Comparison of ENCODE assay signal across 14 cellular contexts in the genomic region with DNA sequence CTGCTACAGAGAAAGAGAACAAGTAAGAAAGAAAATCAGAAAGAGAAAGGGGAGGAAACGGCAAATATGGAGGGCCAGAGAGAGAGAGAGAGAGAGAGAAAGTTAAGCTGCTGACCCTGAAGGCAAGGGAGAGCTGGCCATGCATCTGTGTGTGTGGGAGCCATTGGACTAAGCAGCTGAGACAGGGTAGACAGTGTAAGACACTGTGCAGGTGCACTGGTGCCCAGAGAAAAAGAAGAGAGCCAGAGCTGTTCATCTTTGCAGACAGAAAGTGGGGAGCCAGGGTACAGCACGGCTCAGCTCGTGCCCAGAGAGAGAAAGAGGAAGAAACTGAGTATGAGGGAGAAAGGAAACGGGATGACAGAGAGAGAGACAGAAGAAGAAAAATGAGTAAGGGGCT. TPM values are rescaled to one million over a fixed set of nuclear protein-coding genes. Genes with fewer than 3 reads are reported as not detected.
DNase-seq lines count a peak whose midpoint lies in the region; ATAC-seq, FAIRE-seq and TF ChIP-seq lines count a peak whose summit lies in the region.
"Had no signal": no experiment of that assay in that cellular context is flagged by ENCODE, and none has a peak within 500 bp of the region (broad histone marks: within the 10 kb centered on the region; RNA-seq: fewer than 3 reads in every experiment).

No MANE protein-coding gene starts in this region.

- H2BK15ac ChIP-seq in H1 (ENCODE audit: low read length), result no peak overlapping the region
- H2BK15ac ChIP-seq in mesendoderm (replicated peaks; ENCODE audit: low read depth), result no peak overlapping the region

- no peak overlapping the region for H4K91ac ChIP-seq in H1 (replicated peaks; ENCODE audit: insufficient read length, low read length)

- no peak overlapping the region for H3K56ac ChIP-seq in H1 (replicated peaks; ENCODE audit: insufficient read length, low read depth, low read length)
- no peak overlapping the region for H3K56ac ChIP-seq in mesendoderm (ENCODE audit: low read length)

- no peak for ATAC-seq in stimulated activated effector memory CD8-positive, alpha-beta T cell treated with anti-CD3 and anti-CD28 coated beads, Interleukin-12 subunit alpha, Interleukin-12 subunit beta, amount 100 ng/mL, for 72 hours
- ATAC-seq: PC-3 had no signal

- H3K9me3 ChIP-seq in HEK293 (ENCODE audit: control insufficient read depth, insufficient read depth, low read depth, low read length) (no peaks in the 10 kb centered on the region), OCI-LY7 (ENCODE audit: low read length) (no peaks in the 10 kb centered on the region), H1 (ENCODE audit: insufficient read depth in 2 of 2, low read depth in 1 of 2, low read length in 1 of 2) (no peaks in the 10 kb centered on the region)
- H3K9me3 ChIP-seq: testis had no signal

- no peak for FAIRE-seq in H1 (lab: Jason Lieb, UNC)
- FAIRE-seq: bronchial epithelial cell had no signal

- H3K9me2 ChIP-seq in OCI-LY7 (ENCODE audit: insufficient read depth, low read length), result no peaks in the 10 kb centered on the region

- no peak overlapping the region for H2BK20ac ChIP-seq in H1 (ENCODE audit: low read length)

- no peak for DNase-seq in OCI-LY7 (ENCODE audit: low spot score)
- no peak for DNase-seq in H1 (ENCODE audit: low read depth in 1 of 2, low spot score in 2 of 2)
- DNase-seq in stimulated activated effector memory CD8-positive, alpha-beta T cell treated with anti-CD3 and anti-CD28 coated beads, Interleukin-12 subunit alpha, Interleukin-12 subunit beta, amount 100 ng/mL, for 72 hours (ENCODE audit: low spot score in 2 of 2), result no peak
- DNase-seq in OCI-M2 (lab: John Stamatoyannopoulos, UW; ENCODE audit: unreplicated experiment), result no peak
- no peak for DNase-seq in mesendoderm
- no peak for DNase-seq in GOT3 (lab: John Stamatoyannopoulos, UW)
- DNase-seq: activated CD4-positive, alpha-beta T cell treated with anti-CD3 and anti-CD28 coated beads, Interleukin-2, amount 50 U/mL, for 48 hours; activated effector memory CD4-positive, alpha-beta T cell treated with anti-CD3 and anti-CD28 coated beads, Interleukin-2, amount 50 U/mL, for 16 hours; COR-L47; head of caudate nucleus; PC-3; testis had no signal

- H2AK5ac ChIP-seq in H1 (ENCODE audit: low read depth, low read length), result no peak overlapping the region
- no peak overlapping the region for H2AK5ac ChIP-seq in mesendoderm (ENCODE audit: low read length)

- WGBS in H1 (ENCODE audit: extremely low coverage in 1 of 2, insufficient coverage in 1 of 2, insufficient read length in 1 of 2, insufficient replicate concordance in 2 of 2, low coverage in 1 of 2, low lambda C conversion rate in 2 of 2, missing lambda C conversion rate in 1 of 2), 2 experiments, result 81% methylated on average over 4 of the region's 4 CpGs; no CpG with 5 or more reads in 1 of the 2 experiments
- WGBS in mesendoderm (ENCODE audit: extremely low coverage, insufficient coverage, low lambda C conversion rate), result no CpG with 5 or more reads among the region's 4 CpGs

- H4K8ac ChIP-seq in H1 (ENCODE audit: extremely low read depth, insufficient read depth, low read length) (no peak overlapping the region), mesendoderm (ENCODE audit: low read depth, low read length) (no peak overlapping the region)

- H3K79me2 ChIP-seq in OCI-LY7 (ENCODE audit: insufficient read depth, low read depth, low read length) (no peaks in the 10 kb centered on the region), H1 (ENCODE audit: control insufficient read depth in 1 of 2, insufficient read depth in 2 of 2, low read length in 2 of 2) (no peaks in the 10 kb centered on the region), mesendoderm (ENCODE audit: control insufficient read depth, insufficient read depth, low read length) (no peaks in the 10 kb centered on the region)

- no peak for TF ChIP-seq EP300 in H1 (IDR thresholded peaks at IDR 0.05; ENCODE audit: borderline replicate concordance in 1 of 2, low read depth in 2 of 2, low read length in 2 of 2)

- TF ChIP-seq POLR2A in H1 (IDR thresholded peaks at IDR 0.05; ENCODE audit: control extremely low read depth in 1 of 2, low read depth in 2 of 2, low read length in 2 of 2), result no peak

- H4K5ac ChIP-seq in H1 (ENCODE audit: insufficient read length, low read depth, low read length), result no peak overlapping the region
- no peak overlapping the region for H4K5ac ChIP-seq in mesendoderm (ENCODE audit: low read length)

- H3K23me2 ChIP-seq in H1 (ENCODE audit: low read depth, low read length), result no peaks in the 10 kb centered on the region

- H3K36me3 Mint-ChIP-seq in stimulated activated effector memory CD8-positive, alpha-beta T cell treated with anti-CD3 and anti-CD28 coated beads, Interleukin-12 subunit alpha, Interleukin-12 subunit beta, amount 100 ng/mL, for 72 hours, result no peaks in the 10 kb centered on the region

- H4K20me1 ChIP-seq in OCI-LY7 (ENCODE audit: insufficient read depth, low read length) (no peaks in the 10 kb centered on the region), H1 (replicated peaks in 1 of 2; ENCODE audit: control insufficient read depth in 1 of 2, insufficient read depth in 2 of 2, low read length in 2 of 2) (no peaks in the 10 kb centered on the region)

- peak overlapping the region; percentile 19; the same call in 1 of the 2 replicates for H3K18ac ChIP-seq in H1 (ENCODE audit: extremely low read depth, low read length)
- H3K18ac ChIP-seq in mesendoderm (ENCODE audit: low read length), result no peak overlapping the region

- H3K9me3 Mint-ChIP-seq in stimulated activated effector memory CD8-positive, alpha-beta T cell treated with anti-CD3 and anti-CD28 coated beads, Interleukin-12 subunit alpha, Interleukin-12 subunit beta, amount 100 ng/mL, for 72 hours, result no peaks in the 10 kb centered on the region

- TF ChIP-seq CTCF in HEK293 (tag by site-specific recombination; IDR thresholded peaks at IDR 0.05) (no peak), OCI-LY7 (conservative IDR thresholded peaks at IDR 0.05; ENCODE audit: low read length) (no peak), H1 (IDR thresholded peaks at IDR 0.05; ENCODE audit: control extremely low read depth in 1 of 3, insufficient read depth in 1 of 3, low read depth in 1 of 3, low read length in 3 of 3) (no peak)

- TF ChIP-seq RAD21 in H1 (IDR thresholded peaks at IDR 0.05 in 1 of 2, conservative IDR thresholded peaks at IDR 0.05 in 1 of 2; ENCODE audit: low read depth in 2 of 2, low read length in 2 of 2), result no peak

- BruUV-seq in OCI-LY7 (replicated peaks; lab: Mats Ljungman, UMichigan), result no TSS peak

- H3K4me1 ChIP-seq in HEK293 (ENCODE audit: control insufficient read depth, insufficient read depth, low read length) (peaks cover 14% of the 10 kb centered on the region), OCI-LY7 (ENCODE audit: insufficient read depth, low read length, poor library complexity, severe bottlenecking) (peaks cover 43% of the 10 kb centered on the region), H1 (replicated peaks in 1 of 4; ENCODE audit: control insufficient read depth in 3 of 4, insufficient read depth in 4 of 4, low read length in 3 of 4) (no peaks in the 10 kb centered on the region; a peak in 2 of 7 replicates), mesendoderm (ENCODE audit: control insufficient read depth, low read depth, low read length) (no peaks in the 10 kb centered on the region)
- H3K4me1 ChIP-seq: testis had no signal

- no peak overlapping the region for H3K27ac Mint-ChIP-seq in stimulated activated effector memory CD8-positive, alpha-beta T cell treated with anti-CD3 and anti-CD28 coated beads, Interleukin-12 subunit alpha, Interleukin-12 subunit beta, amount 100 ng/mL, for 72 hours

- H3K36me3 ChIP-seq in HEK293 (ENCODE audit: control insufficient read depth in 2 of 2, insufficient read depth in 1 of 2, low read length in 2 of 2) (peaks cover 0 to 9% of the 10 kb centered on the region in 2 experiments; a peak in 1 of 3 replicates), OCI-LY7 (ENCODE audit: insufficient read depth, low read length) (no peaks in the 10 kb centered on the region), H1 (ENCODE audit: control insufficient read depth in 2 of 4, insufficient read depth in 4 of 4, low read length in 3 of 4) (no peaks in the 10 kb centered on the region), mesendoderm (ENCODE audit: control insufficient read depth, insufficient read depth, low read length) (no peaks in the 10 kb centered on the region)

- intact Hi-C loops in OCI-LY7 (cut with micrococcal nuclease; ENCODE audit: unreplicated experiment), result no loop called here

- no peak overlapping the region for H3K23ac ChIP-seq in H1 (ENCODE audit: insufficient read length)
- no peak overlapping the region for H3K23ac ChIP-seq in mesendoderm (ENCODE audit: low read length)

- H3K79me1 ChIP-seq in H1 (ENCODE audit: low read depth, low read length) (no peaks in the 10 kb centered on the region), mesendoderm (ENCODE audit: low read length) (no peaks in the 10 kb centered on the region)

- POLR2A ChIA-PET in HEK293 (lab: Yijun Ruan, JAX), result interaction anchor here (0.5 to 0.6 kb wide), 3 partner anchors 63 to 181 kb away, joined by 3 to 6 read pairs (median 4); no protein-coding TSS in a partner anchor
- POLR2A ChIA-PET in OCI-LY7 (lab: Charles Lee), result interaction anchor here (0.6 kb wide), 1 partner anchor 82 kb away, joined by 3 read pairs; no protein-coding TSS in a partner anchor
- POLR2A ChIA-PET in H1 (lab: Charles Lee; ENCODE audit: partially characterized antibody), result interaction anchor here (1.1 kb wide), 2 partner anchors 40 to 164 kb away, joined by 3 read pairs; no protein-coding TSS in a partner anchor

- no peaks in the 10 kb centered on the region; a peak in 2 of 7 replicates for H3K27me3 ChIP-seq in H1 (replicated peaks in 1 of 4; ENCODE audit: control insufficient read depth in 3 of 4, extremely low read depth in 1 of 4, insufficient read depth in 3 of 4, low read length in 3 of 4)
- H3K27me3 ChIP-seq in mesendoderm (ENCODE audit: insufficient read depth, low read length, poor library complexity), result no peaks in the 10 kb centered on the region
- H3K27me3 ChIP-seq: testis had no signal

- CTCF ChIA-PET in HEK293 (lab: Yijun Ruan, JAX) (interaction anchor here (0.5 to 1.2 kb wide), 3 partner anchors 19 to 97 kb away, joined by 3 to 4 read pairs (median 3); no protein-coding TSS in a partner anchor), OCI-LY7 (lab: Charles Lee; ENCODE audit: unreplicated experiment) (interaction anchor here (0.6 kb wide), 1 partner anchor 258 kb away, joined by 3 read pairs; no protein-coding TSS in a partner anchor), H1 (lab: Charles Lee; ENCODE audit: partially characterized antibody) (interaction anchor here (0.6 to 2.5 kb wide), 7 partner anchors 9 to 108 kb away, joined by 3 to 8 read pairs (median 4); no protein-coding TSS in a partner anchor)

- H3K27ac ChIP-seq in HEK293 (ENCODE audit: extremely low read depth, low read depth, low read length), result no peak overlapping the region
- H3K27ac ChIP-seq in OCI-LY7 (ENCODE audit: low read depth, low read length, poor library complexity, severe bottlenecking), result no peak overlapping the region
- H3K27ac ChIP-seq in H1 (ENCODE audit: low read depth, low read length), result no peak overlapping the region
- no peak overlapping the region for H3K27ac ChIP-seq in mesendoderm (ENCODE audit: low read depth, low read length)
- H3K27ac ChIP-seq: testis had no signal

- H3K4me3 Mint-ChIP-seq in stimulated activated effector memory CD8-positive, alpha-beta T cell treated with anti-CD3 and anti-CD28 coated beads, Interleukin-12 subunit alpha, Interleukin-12 subunit beta, amount 100 ng/mL, for 72 hours, result peak overlapping the region; percentile 19

- H3K14ac ChIP-seq in H1 (ENCODE audit: insufficient read length), result no peak overlapping the region

- H3K4ac ChIP-seq in H1 (replicated peaks; ENCODE audit: insufficient read length, low read depth, low read length), result no peak overlapping the region
- H3K4ac ChIP-seq in mesendoderm (ENCODE audit: low read depth, low read length), result no peak overlapping the region

- H3K9ac ChIP-seq in H1 (replicated peaks in 1 of 4; ENCODE audit: extremely low read depth in 1 of 4, low read depth in 3 of 4, low read length in 3 of 4) (no peak overlapping the region), mesendoderm (ENCODE audit: low read length) (no peak overlapping the region)

- H3K4me3 ChIP-seq in HEK293 (ENCODE audit: low read depth, low read length) (no peak overlapping the region), OCI-LY7 (ENCODE audit: low read depth, low read length, poor library complexity, severe bottlenecking) (no peak overlapping the region), H1 (ENCODE audit: extremely low read depth in 1 of 4, insufficient read depth in 2 of 4, low read depth in 3 of 4, low read length in 4 of 4) (no peak overlapping the region), mesendoderm (ENCODE audit: low read length) (no peak overlapping the region)
- H3K4me3 ChIP-seq: testis had no signal

- H2AFZ ChIP-seq in OCI-LY7 (ENCODE audit: low read length) (peak overlapping the region; percentile 14; the same call in 1 of the 2 replicates), H1 (ENCODE audit: low read length) (peak overlapping the region; percentile 76; the same call in 1 of the 2 replicates)

- no peak overlapping the region for H2BK5ac ChIP-seq in H1 (ENCODE audit: low read depth, low read length)
- no peak overlapping the region for H2BK5ac ChIP-seq in mesendoderm (ENCODE audit: low read length)

- H3K4me1 Mint-ChIP-seq in stimulated activated effector memory CD8-positive, alpha-beta T cell treated with anti-CD3 and anti-CD28 coated beads, Interleukin-12 subunit alpha, Interleukin-12 subunit beta, amount 100 ng/mL, for 72 hours, result peaks cover 37% of the 10 kb centered on the region

- H2BK12ac ChIP-seq in H1 (ENCODE audit: low read depth, low read length), result peak overlapping the region; percentile 50; the same call in 1 of the 2 replicates

- H3K4me2 ChIP-seq in OCI-LY7 (ENCODE audit: low read length) (peak overlapping the region; percentile 49), H1 (ENCODE audit: insufficient read depth in 1 of 2, low read depth in 2 of 2, low read length in 2 of 2) (no peak overlapping the region), mesendoderm (ENCODE audit: low read length) (no peak overlapping the region)

- H2BK120ac ChIP-seq in H1 (replicated peaks; ENCODE audit: low read depth, low read length) (no peak overlapping the region), mesendoderm (ENCODE audit: low read depth, low read length) (no peak overlapping the region)

RNA-seq across cellular contexts. Expression of gene ZNF318, which starts 24.1 kb away (rescaled TPM):
- 12.8 and 15.7 TPM in 2 replicates for total RNA-seq in OCI-LY7 (2014; rRNA removed; shearing (Covaris generic))
- total RNA-seq in OCI-LY7 (2022), result 24.4 and 24.9 TPM in 2 replicates
- 22.1 and 22.3 TPM in 2 replicates for total RNA-seq in H1 (2021; fragmentation: NEBNext Ultra II Directional; extraction: Animal tissue kit (Norgen Biotek cat#: 25700))
- 10.2 and 11.1 TPM in 2 replicates for polyA plus RNA-seq in H1 (2011; rRNA removed)
- 10.2 TPM for polyA plus RNA-seq in H1 (2011; cell fraction: cytosol; rRNA removed)
- polyA plus RNA-seq in H1 (2011; cell fraction: nucleus; rRNA removed), result 27.1 TPM
- 8.5 to 12.2 TPM (median 10.9 TPM) in 4 replicates for polyA plus RNA-seq in H1 (2012, experiment 1 of 2)
- polyA plus RNA-seq in H1 (2012, experiment 2 of 2), result 1.4 TPM
- 13.6 TPM for polyA plus RNA-seq in H1 (2013, experiment 1 of 2)
- 12.2 TPM for polyA plus RNA-seq in H1 (2013, experiment 2 of 2)
- polyA minus RNA-seq in H1 (2011; rRNA and poly(A)+ RNA removed), result 29.7 and 32.2 TPM in 2 replicates
- polyA minus RNA-seq in H1 (2011; cell fraction: cytosol; rRNA and poly(A)+ RNA removed), result 14.8 TPM
- polyA minus RNA-seq in H1 (2011; cell fraction: nucleus; rRNA and poly(A)+ RNA removed), result 19.5 TPM
- polyA plus RNA-seq in mesendoderm (2013, experiment 1 of 2), result 6.2 TPM
- 6.5 TPM for polyA plus RNA-seq in mesendoderm (2013, experiment 2 of 2)

RNA-seq across cellular contexts. Expression of gene ABCC10, which starts 33.7 kb away (rescaled TPM):
- 11.4 and 12.4 TPM in 2 replicates for total RNA-seq in OCI-LY7 (2014; rRNA removed; shearing (Covaris generic))
- total RNA-seq in OCI-LY7 (2022), result 31.1 and 35.3 TPM in 2 replicates
- total RNA-seq in H1 (2021; fragmentation: NEBNext Ultra II Directional; extraction: Animal tissue kit (Norgen Biotek cat#: 25700)), result 21.0 and 24.6 TPM in 2 replicates
- polyA plus RNA-seq in H1 (2011; rRNA removed), result 15.5 and 22.3 TPM in 2 replicates
- 13.9 TPM for polyA plus RNA-seq in H1 (2011; cell fraction: cytosol; rRNA removed)
- 52.6 TPM for polyA plus RNA-seq in H1 (2011; cell fraction: nucleus; rRNA removed)
- polyA plus RNA-seq in H1 (2012, experiment 1 of 2), result 15.1 to 19.4 TPM (median 15.8 TPM) in 4 replicates
- 16.5 TPM for polyA plus RNA-seq in H1 (2012, experiment 2 of 2)
- polyA plus RNA-seq in H1 (2013, experiment 1 of 2), result 20.3 TPM
- polyA plus RNA-seq in H1 (2013, experiment 2 of 2), result 19.2 TPM
- 10.9 and 14.8 TPM in 2 replicates for polyA minus RNA-seq in H1 (2011; rRNA and poly(A)+ RNA removed)
- 11.5 TPM for polyA minus RNA-seq in H1 (2011; cell fraction: cytosol; rRNA and poly(A)+ RNA removed)
- 25.2 TPM for polyA minus RNA-seq in H1 (2011; cell fraction: nucleus; rRNA and poly(A)+ RNA removed)
- 10.6 TPM for polyA plus RNA-seq in mesendoderm (2013, experiment 1 of 2)
- polyA plus RNA-seq in mesendoderm (2013, experiment 2 of 2), result 10.0 TPM
